ENCODE assay signal across 1 cellular context in genomic region chr18:44594779-44595467, GRCh38.
TF ChIP-seq lines count a peak whose summit lies in the region.

No MANE protein-coding gene starts in this region.

TF ChIP-seq in HepG2, 621 proteins besides CTCF, POLR2A, EP300 and RAD21 (continued from another document):
- TF ChIP-seq, protein P1, sequence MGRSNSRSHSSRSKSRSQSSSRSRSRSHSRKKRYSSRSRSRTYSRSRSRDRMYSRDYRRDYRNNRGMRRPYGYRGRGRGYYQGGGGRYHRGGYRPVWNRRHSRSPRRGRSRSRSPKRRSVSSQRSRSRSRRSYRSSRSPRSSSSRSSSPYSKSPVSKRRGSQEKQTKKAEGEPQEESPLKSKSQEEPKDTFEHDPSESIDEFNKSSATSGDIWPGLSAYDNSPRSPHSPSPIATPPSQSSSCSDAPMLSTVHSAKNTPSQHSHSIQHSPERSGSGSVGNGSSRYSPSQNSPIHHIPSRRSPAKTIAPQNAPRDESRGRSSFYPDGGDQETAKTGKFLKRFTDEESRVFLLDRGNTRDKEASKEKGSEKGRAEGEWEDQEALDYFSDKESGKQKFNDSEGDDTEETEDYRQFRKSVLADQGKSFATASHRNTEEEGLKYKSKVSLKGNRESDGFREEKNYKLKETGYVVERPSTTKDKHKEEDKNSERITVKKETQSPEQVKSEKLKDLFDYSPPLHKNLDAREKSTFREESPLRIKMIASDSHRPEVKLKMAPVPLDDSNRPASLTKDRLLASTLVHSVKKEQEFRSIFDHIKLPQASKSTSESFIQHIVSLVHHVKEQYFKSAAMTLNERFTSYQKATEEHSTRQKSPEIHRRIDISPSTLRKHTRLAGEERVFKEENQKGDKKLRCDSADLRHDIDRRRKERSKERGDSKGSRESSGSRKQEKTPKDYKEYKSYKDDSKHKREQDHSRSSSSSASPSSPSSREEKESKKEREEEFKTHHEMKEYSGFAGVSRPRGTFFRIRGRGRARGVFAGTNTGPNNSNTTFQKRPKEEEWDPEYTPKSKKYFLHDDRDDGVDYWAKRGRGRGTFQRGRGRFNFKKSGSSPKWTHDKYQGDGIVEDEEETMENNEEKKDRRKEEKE (IDR thresholded peaks at IDR 0.05) = no peak
- no peak for TF ChIP-seq MIER2 (CRISPR knock-in tag; IDR thresholded peaks at IDR 0.05)
- no peak for TF ChIP-seq MTF1 (CRISPR knock-in tag; IDR thresholded peaks at IDR 0.05)
